Comparison of ENCODE assay signal across 8 cellular contexts in the genomic region with DNA sequence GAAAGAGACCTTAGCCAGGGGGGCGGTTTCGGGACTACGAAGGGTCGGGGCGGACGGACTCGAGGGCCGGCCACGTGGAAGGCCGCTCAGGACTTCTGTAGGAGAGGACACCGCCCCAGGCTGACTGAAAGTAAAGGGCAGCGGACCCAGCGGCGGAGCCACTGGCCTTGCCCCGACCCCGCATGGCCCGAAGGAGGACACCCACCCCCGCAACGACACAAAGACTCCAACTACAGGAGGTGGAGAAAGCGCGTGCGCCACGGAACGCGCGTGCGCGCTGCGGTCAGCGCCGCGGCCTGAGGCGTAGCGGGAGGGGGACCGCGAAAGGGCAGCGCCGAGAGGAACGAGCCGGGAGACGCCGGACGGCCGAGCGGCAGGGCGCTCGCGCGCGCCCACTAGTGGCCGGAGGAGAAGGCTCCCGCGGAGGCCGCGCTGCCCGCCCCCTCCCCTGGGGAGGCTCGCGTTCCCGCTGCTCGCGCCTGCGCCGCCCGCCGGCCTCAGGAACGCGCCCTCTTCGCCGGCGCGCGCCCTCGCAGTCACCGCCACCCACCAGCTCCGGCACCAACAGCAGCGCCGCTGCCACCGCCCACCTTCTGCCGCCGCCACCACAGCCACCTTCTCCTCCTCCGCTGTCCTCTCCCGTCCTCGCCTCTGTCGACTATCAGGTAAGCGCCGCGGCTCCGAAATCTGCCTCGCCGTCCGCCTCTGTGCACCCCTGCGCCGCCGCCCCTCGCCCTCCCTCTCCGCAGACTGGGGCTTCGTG. TPM values are rescaled to one million over a fixed set of nuclear protein-coding genes. Genes with fewer than 3 reads are reported as not detected.
DNase-seq lines count a peak whose midpoint lies in the region; ATAC-seq and TF ChIP-seq lines count a peak whose summit lies in the region.

A gene (plus strand): TSS at position 533 of the 763 bp plus-strand sequence. CDS start 67,784 bp downstream, outside the sequence.

- DNase-seq in A172 (ENCODE audit: low spot score) (peak; percentile 86), HT1080 (ENCODE audit: low read depth) (peak; percentile 87), NOMO-1 (lab: John Stamatoyannopoulos, UW; ENCODE audit: unreplicated experiment in 2 of 2) (peak; percentile 75 to 84), endothelial cell (ENCODE audit: low spot score) (peak; percentile 95), mesenteric fat pad (ENCODE audit: low spot score) (peak; percentile 97)
- DNase-seq in activated CD8-positive, alpha-beta memory T cell treated with anti-CD3 and anti-CD28 coated beads, Interleukin-2, amount 50 U/mL, for 48 hours: peak; percentile 94
- DNase-seq in stimulated activated CD8-positive, alpha-beta memory T cell treated with anti-CD3 and anti-CD28 coated beads, Interleukin-12 subunit alpha, Interleukin-12 subunit beta, amount 100 ng/mL, for 24 hours (ENCODE audit: extremely low read depth): peak; percentile 52

- H3K36me3 Mint-ChIP-seq in endothelial cell (ENCODE audit: low read depth, unreplicated experiment): no peaks in the 10 kb centered on the region

- TF ChIP-seq CTCF in endothelial cell (IDR thresholded peaks at IDR 0.05; ENCODE audit: unreplicated experiment): peak; percentile 92

- peak within 1 kb of the TSS; percentile 85 for H3K4me3 Mint-ChIP-seq in endothelial cell (ENCODE audit: unreplicated experiment)

- peak; percentile 43 for ATAC-seq in GM18868 (IDR thresholded peaks at IDR 0.05; ENCODE audit: unreplicated experiment)

- H3K4me1 Mint-ChIP-seq in endothelial cell (ENCODE audit: unreplicated experiment): peaks cover 6% of the 10 kb centered on the region

- H3K27me3 Mint-ChIP-seq in endothelial cell (ENCODE audit: unreplicated experiment): peaks cover 14% of the 10 kb centered on the region

- H3K27ac Mint-ChIP-seq in endothelial cell (ENCODE audit: unreplicated experiment): peak within 1 kb of the TSS; percentile 31

- no peaks in the 10 kb centered on the region for H3K9me3 Mint-ChIP-seq in endothelial cell (ENCODE audit: unreplicated experiment)

RNA-seq across cellular contexts. Expression of the gene that starts here (rescaled TPM):
- 3.1 and 4.6 TPM in 2 replicates for total RNA-seq in A172 (2014; rRNA removed; shearing (Covaris generic))
- total RNA-seq in HT1080 (2014; rRNA removed; shearing (Covaris generic)): 0.10 and 0.18 TPM in 2 replicates
- 0.25 and 0.27 TPM in 2 replicates for polyA plus RNA-seq in HT1080 (2015; cell fraction: cytosol; rRNA removed)
- polyA plus RNA-seq in HT1080 (2015; cell fraction: nucleus; rRNA removed): 0.20 and 0.28 TPM in 2 replicates
- total RNA-seq in endothelial cell (ENCODE audit: unreplicated experiment) (0.28 TPM), mesenteric fat pad (23.5 TPM)

Comparison
In these comparisons a context has a peak if more than half of its experiments do, and no peak if none do; other contexts are left out.
1. Peak in every context shown above with its lines: DNase-seq and ATAC-seq.
2. Peak in DNase-seq in HT1080; RNA of the gene not detected or under 1 TPM.
3. Peak in DNase-seq in endothelial cell; RNA of the gene not detected or under 1 TPM.